In the genomic region with DNA sequence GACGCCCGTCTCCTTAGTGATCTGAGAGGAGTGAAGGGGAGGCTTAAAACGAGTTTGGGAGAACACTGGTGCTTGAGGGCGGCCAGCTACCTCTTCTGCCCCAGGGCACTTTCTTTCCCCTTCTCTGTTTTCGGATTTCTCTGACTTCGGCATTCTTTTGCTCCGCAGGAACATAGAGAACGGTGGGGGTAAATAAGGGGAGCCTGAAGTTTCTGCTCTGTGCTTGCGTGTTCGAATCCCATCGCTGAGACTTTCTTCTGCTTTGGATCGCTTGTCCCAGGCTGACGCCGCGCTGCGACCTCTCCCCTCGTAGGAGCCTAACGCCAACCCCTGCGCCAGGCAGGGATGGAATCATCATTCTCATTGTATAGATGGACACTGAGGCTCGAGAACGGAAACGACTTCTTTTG, we compare ENCODE assay signal across 1 cellular context.
TF ChIP-seq lines count a peak whose summit lies in the region.

No MANE protein-coding gene starts in this region.

TF ChIP-seq in GM12878, 131 proteins besides CTCF, POLR2A, EP300 and RAD21:
- TF ChIP-seq MTA2 (IDR thresholded peaks at IDR 0.05; ENCODE audit: low read depth) (no peak), BMI1 (IDR thresholded peaks at IDR 0.05; ENCODE audit: borderline replicate concordance) (no peak), PBX3 (IDR thresholded peaks at IDR 0.05; ENCODE audit: insufficient replicate concordance, low read depth, low read length) (no peak), ZSCAN29 (IDR thresholded peaks at IDR 0.05) (no peak), SREBF1 (IDR thresholded peaks at IDR 0.05; ENCODE audit: low read length) (no peak), NFYA (IDR thresholded peaks at IDR 0.05; ENCODE audit: borderline replicate concordance, low read depth, low read length) (no peak), BRCA1 (IDR thresholded peaks at IDR 0.05; ENCODE audit: low read depth, low read length) (no peak), STAT3 (IDR thresholded peaks at IDR 0.05; ENCODE audit: low read depth, low read length) (no peak), CREM (IDR thresholded peaks at IDR 0.05; ENCODE audit: low read depth) (no peak), MEF2B (IDR thresholded peaks at IDR 0.05; ENCODE audit: partially characterized antibody, poor library complexity, severe bottlenecking) (no peak), RFX5 (IDR thresholded peaks at IDR 0.05; ENCODE audit: low read depth, low read length) (no peak), SKIL (IDR thresholded peaks at IDR 0.05; ENCODE audit: low read depth, poor library complexity, severe bottlenecking) (no peak), TAF1 (IDR thresholded peaks at IDR 0.05; ENCODE audit: borderline replicate concordance, low read depth, low read length) (no peak), CHD1 (IDR thresholded peaks at IDR 0.05; ENCODE audit: low read depth, low read length) (no peak)
- TF ChIP-seq, protein P1, sequence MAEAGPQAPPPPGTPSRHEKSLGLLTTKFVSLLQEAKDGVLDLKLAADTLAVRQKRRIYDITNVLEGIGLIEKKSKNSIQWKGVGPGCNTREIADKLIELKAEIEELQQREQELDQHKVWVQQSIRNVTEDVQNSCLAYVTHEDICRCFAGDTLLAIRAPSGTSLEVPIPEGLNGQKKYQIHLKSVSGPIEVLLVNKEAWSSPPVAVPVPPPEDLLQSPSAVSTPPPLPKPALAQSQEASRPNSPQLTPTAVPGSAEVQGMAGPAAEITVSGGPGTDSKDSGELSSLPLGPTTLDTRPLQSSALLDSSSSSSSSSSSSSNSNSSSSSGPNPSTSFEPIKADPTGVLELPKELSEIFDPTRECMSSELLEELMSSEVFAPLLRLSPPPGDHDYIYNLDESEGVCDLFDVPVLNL (IDR thresholded peaks at IDR 0.05; ENCODE audit: low read depth, low read length) = no peak
- TF ChIP-seq, protein P2, sequence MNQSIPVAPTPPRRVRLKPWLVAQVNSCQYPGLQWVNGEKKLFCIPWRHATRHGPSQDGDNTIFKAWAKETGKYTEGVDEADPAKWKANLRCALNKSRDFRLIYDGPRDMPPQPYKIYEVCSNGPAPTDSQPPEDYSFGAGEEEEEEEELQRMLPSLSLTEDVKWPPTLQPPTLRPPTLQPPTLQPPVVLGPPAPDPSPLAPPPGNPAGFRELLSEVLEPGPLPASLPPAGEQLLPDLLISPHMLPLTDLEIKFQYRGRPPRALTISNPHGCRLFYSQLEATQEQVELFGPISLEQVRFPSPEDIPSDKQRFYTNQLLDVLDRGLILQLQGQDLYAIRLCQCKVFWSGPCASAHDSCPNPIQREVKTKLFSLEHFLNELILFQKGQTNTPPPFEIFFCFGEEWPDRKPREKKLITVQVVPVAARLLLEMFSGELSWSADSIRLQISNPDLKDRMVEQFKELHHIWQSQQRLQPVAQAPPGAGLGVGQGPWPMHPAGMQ (IDR thresholded peaks at IDR 0.05; ENCODE audit: borderline replicate concordance) = no peak
- TF ChIP-seq, protein P3, sequence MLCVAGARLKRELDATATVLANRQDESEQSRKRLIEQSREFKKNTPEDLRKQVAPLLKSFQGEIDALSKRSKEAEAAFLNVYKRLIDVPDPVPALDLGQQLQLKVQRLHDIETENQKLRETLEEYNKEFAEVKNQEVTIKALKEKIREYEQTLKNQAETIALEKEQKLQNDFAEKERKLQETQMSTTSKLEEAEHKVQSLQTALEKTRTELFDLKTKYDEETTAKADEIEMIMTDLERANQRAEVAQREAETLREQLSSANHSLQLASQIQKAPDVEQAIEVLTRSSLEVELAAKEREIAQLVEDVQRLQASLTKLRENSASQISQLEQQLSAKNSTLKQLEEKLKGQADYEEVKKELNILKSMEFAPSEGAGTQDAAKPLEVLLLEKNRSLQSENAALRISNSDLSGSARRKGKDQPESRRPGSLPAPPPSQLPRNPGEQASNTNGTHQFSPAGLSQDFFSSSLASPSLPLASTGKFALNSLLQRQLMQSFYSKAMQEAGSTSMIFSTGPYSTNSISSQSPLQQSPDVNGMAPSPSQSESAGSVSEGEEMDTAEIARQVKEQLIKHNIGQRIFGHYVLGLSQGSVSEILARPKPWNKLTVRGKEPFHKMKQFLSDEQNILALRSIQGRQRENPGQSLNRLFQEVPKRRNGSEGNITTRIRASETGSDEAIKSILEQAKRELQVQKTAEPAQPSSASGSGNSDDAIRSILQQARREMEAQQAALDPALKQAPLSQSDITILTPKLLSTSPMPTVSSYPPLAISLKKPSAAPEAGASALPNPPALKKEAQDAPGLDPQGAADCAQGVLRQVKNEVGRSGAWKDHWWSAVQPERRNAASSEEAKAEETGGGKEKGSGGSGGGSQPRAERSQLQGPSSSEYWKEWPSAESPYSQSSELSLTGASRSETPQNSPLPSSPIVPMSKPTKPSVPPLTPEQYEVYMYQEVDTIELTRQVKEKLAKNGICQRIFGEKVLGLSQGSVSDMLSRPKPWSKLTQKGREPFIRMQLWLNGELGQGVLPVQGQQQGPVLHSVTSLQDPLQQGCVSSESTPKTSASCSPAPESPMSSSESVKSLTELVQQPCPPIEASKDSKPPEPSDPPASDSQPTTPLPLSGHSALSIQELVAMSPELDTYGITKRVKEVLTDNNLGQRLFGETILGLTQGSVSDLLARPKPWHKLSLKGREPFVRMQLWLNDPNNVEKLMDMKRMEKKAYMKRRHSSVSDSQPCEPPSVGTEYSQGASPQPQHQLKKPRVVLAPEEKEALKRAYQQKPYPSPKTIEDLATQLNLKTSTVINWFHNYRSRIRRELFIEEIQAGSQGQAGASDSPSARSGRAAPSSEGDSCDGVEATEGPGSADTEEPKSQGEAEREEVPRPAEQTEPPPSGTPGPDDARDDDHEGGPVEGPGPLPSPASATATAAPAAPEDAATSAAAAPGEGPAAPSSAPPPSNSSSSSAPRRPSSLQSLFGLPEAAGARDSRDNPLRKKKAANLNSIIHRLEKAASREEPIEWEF (IDR thresholded peaks at IDR 0.05; ENCODE audit: insufficient replicate concordance, low read depth, low read length) = no peak
- TF ChIP-seq, protein P4, sequence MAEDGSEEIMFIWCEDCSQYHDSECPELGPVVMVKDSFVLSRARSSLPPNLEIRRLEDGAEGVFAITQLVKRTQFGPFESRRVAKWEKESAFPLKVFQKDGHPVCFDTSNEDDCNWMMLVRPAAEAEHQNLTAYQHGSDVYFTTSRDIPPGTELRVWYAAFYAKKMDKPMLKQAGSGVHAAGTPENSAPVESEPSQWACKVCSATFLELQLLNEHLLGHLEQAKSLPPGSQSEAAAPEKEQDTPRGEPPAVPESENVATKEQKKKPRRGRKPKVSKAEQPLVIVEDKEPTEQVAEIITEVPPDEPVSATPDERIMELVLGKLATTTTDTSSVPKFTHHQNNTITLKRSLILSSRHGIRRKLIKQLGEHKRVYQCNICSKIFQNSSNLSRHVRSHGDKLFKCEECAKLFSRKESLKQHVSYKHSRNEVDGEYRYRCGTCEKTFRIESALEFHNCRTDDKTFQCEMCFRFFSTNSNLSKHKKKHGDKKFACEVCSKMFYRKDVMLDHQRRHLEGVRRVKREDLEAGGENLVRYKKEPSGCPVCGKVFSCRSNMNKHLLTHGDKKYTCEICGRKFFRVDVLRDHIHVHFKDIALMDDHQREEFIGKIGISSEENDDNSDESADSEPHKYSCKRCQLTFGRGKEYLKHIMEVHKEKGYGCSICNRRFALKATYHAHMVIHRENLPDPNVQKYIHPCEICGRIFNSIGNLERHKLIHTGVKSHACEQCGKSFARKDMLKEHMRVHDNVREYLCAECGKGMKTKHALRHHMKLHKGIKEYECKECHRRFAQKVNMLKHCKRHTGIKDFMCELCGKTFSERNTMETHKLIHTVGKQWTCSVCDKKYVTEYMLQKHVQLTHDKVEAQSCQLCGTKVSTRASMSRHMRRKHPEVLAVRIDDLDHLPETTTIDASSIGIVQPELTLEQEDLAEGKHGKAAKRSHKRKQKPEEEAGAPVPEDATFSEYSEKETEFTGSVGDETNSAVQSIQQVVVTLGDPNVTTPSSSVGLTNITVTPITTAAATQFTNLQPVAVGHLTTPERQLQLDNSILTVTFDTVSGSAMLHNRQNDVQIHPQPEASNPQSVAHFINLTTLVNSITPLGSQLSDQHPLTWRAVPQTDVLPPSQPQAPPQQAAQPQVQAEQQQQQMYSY (CRISPR knock-in tag; IDR thresholded peaks at IDR 0.05) = no peak
- TF ChIP-seq, protein P5, sequence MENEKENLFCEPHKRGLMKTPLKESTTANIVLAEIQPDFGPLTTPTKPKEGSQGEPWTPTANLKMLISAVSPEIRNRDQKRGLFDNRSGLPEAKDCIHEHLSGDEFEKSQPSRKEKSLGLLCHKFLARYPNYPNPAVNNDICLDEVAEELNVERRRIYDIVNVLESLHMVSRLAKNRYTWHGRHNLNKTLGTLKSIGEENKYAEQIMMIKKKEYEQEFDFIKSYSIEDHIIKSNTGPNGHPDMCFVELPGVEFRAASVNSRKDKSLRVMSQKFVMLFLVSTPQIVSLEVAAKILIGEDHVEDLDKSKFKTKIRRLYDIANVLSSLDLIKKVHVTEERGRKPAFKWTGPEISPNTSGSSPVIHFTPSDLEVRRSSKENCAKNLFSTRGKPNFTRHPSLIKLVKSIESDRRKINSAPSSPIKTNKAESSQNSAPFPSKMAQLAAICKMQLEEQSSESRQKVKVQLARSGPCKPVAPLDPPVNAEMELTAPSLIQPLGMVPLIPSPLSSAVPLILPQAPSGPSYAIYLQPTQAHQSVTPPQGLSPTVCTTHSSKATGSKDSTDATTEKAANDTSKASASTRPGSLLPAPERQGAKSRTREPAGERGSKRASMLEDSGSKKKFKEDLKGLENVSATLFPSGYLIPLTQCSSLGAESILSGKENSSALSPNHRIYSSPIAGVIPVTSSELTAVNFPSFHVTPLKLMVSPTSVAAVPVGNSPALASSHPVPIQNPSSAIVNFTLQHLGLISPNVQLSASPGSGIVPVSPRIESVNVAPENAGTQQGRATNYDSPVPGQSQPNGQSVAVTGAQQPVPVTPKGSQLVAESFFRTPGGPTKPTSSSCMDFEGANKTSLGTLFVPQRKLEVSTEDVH (IDR thresholded peaks at IDR 0.05; ENCODE audit: low read depth, partially characterized antibody) = no peak
